Comparison of ENCODE assay signal across 8 cellular contexts in the genomic region with DNA sequence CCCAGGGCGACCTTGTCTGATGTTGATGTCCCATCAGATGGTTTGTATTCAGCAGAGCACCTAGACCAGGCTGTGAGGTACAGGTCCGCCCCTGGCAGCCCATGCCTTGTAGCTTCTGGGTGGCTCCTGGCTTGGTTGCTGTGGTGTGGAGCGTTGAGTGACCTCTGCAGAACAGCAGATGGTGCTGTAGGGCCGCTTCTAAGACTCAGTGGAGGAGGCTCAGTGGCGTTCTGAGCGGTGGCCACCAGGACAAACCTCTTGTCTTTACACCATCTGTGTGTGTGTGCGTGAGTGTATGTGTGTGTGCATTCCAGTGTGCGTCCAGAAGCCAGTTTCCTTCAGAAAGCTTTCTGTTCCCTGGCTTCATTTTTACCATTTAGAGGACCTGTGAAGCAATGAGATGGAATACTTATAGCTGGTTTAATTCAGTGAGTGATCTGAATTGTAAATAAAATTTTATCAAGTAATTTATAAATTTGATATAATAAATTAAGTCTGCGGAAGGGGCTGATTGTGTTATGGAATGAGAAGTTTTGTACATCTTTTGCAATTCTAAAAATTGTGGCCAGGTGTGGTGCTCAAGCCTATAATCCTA.
DNase-seq lines count a peak whose midpoint lies in the region; ATAC-seq and TF ChIP-seq lines count a peak whose summit lies in the region.

No MANE protein-coding gene starts in this region.

- peaks cover 94% of the 10 kb centered on the region for H4K20me1 ChIP-seq in BLaER1

- no peak overlapping the region for H3K27ac ChIP-seq in BLaER1
- no peak overlapping the region for H3K27ac ChIP-seq in Peyer's patch

- H3K36me3 Mint-ChIP-seq in activated T-helper 17 cell treated with anti-CD3 and anti-CD28 coated beads, Interleukin-2, amount 50 U/mL, for 72 hours (ENCODE audit: low read depth): peaks cover 14% of the 10 kb centered on the region

- H3K27me3 ChIP-seq in BLaER1: no peaks in the 10 kb centered on the region
- no peaks in the 10 kb centered on the region for H3K27me3 ChIP-seq in Peyer's patch

- H3K4me3 ChIP-seq in BLaER1: no peak overlapping the region
- no peak overlapping the region for H3K4me3 ChIP-seq in LNCaP clone FGC (ENCODE audit: low read depth, low read length)
- H3K4me3 ChIP-seq in Peyer's patch: no peak overlapping the region
- no peak overlapping the region for H3K4me3 ChIP-seq in foreskin fibroblast (ENCODE audit: low read depth in 1 of 2, low read length in 2 of 2)

- no peak for TF ChIP-seq POLR2A in Peyer's patch (IDR thresholded peaks at IDR 0.05)

- H3K4me2 ChIP-seq in BLaER1: peak overlapping the region; percentile 46

- peak; percentile 96 for TF ChIP-seq CTCF in LNCaP clone FGC (IDR thresholded peaks at IDR 0.05; ENCODE audit: control insufficient read depth, extremely low read depth, insufficient read depth)
- peak; percentile 28 to 96 (median 84) for TF ChIP-seq CTCF in Peyer's patch (IDR thresholded peaks at IDR 0.05)
- TF ChIP-seq CTCF in foreskin fibroblast (IDR thresholded peaks at IDR 0.05; ENCODE audit: low read depth, low read length): peak; percentile 93

- peaks cover 13% of the 10 kb centered on the region for H3K4me1 Mint-ChIP-seq in activated T-helper 17 cell treated with anti-CD3 and anti-CD28 coated beads, Interleukin-2, amount 50 U/mL, for 72 hours

- H3K27me3 Mint-ChIP-seq in activated T-helper 17 cell treated with anti-CD3 and anti-CD28 coated beads, Interleukin-2, amount 50 U/mL, for 72 hours: no peaks in the 10 kb centered on the region

- H3K27ac Mint-ChIP-seq in activated T-helper 17 cell treated with anti-CD3 and anti-CD28 coated beads, Interleukin-2, amount 50 U/mL, for 72 hours: no peak overlapping the region

- DNase-seq in GM19240 (ENCODE audit: insufficient read length, low spot score): peak; percentile 74
- peak; percentile 68 for DNase-seq in LNCaP clone FGC (ENCODE audit: low read depth)
- peak; percentile 63 to 89 (median 81) for DNase-seq in Peyer's patch
- peak; percentile 91 to 96 for DNase-seq in foreskin fibroblast
- DNase-seq in nucleus accumbens (lab: John Stamatoyannopoulos, UW): peak in 37 of 56 donors; percentile 16 to 78 (median 44)
- peak; percentile 83 for DNase-seq in ureter (ENCODE audit: low spot score)

- H3K9ac ChIP-seq in BLaER1: no peak overlapping the region

- H3K4me1 ChIP-seq in BLaER1 (peaks cover 48% of the 10 kb centered on the region), Peyer's patch (peaks cover 0 to 20% (median 0%) of the 10 kb centered on the region in 4 donors)

- ATAC-seq in activated T-helper 17 cell treated with anti-CD3 and anti-CD28 coated beads, Interleukin-2, amount 50 U/mL, for 72 hours (replicated peaks): peak; percentile 83

- H3K9me3 ChIP-seq in BLaER1 (no peaks in the 10 kb centered on the region), Peyer's patch (no peaks in the 10 kb centered on the region)

- H3K36me3 ChIP-seq in BLaER1 (peaks cover 42% of the 10 kb centered on the region), Peyer's patch (no peaks in the 10 kb centered on the region)

- no peaks in the 10 kb centered on the region for H3K9me3 Mint-ChIP-seq in activated T-helper 17 cell treated with anti-CD3 and anti-CD28 coated beads, Interleukin-2, amount 50 U/mL, for 72 hours

- H3K4me3 Mint-ChIP-seq in activated T-helper 17 cell treated with anti-CD3 and anti-CD28 coated beads, Interleukin-2, amount 50 U/mL, for 72 hours: no peak overlapping the region
